ENCODE assay signal across 1 cellular context in genomic region chr5:172887735-172888134, GRCh38.
TF ChIP-seq lines count a peak whose summit lies in the region.

No MANE protein-coding gene starts in this region.

TF ChIP-seq in GM23338, 12 proteins besides CTCF, POLR2A, EP300 and RAD21:
- TF ChIP-seq, protein P1, sequence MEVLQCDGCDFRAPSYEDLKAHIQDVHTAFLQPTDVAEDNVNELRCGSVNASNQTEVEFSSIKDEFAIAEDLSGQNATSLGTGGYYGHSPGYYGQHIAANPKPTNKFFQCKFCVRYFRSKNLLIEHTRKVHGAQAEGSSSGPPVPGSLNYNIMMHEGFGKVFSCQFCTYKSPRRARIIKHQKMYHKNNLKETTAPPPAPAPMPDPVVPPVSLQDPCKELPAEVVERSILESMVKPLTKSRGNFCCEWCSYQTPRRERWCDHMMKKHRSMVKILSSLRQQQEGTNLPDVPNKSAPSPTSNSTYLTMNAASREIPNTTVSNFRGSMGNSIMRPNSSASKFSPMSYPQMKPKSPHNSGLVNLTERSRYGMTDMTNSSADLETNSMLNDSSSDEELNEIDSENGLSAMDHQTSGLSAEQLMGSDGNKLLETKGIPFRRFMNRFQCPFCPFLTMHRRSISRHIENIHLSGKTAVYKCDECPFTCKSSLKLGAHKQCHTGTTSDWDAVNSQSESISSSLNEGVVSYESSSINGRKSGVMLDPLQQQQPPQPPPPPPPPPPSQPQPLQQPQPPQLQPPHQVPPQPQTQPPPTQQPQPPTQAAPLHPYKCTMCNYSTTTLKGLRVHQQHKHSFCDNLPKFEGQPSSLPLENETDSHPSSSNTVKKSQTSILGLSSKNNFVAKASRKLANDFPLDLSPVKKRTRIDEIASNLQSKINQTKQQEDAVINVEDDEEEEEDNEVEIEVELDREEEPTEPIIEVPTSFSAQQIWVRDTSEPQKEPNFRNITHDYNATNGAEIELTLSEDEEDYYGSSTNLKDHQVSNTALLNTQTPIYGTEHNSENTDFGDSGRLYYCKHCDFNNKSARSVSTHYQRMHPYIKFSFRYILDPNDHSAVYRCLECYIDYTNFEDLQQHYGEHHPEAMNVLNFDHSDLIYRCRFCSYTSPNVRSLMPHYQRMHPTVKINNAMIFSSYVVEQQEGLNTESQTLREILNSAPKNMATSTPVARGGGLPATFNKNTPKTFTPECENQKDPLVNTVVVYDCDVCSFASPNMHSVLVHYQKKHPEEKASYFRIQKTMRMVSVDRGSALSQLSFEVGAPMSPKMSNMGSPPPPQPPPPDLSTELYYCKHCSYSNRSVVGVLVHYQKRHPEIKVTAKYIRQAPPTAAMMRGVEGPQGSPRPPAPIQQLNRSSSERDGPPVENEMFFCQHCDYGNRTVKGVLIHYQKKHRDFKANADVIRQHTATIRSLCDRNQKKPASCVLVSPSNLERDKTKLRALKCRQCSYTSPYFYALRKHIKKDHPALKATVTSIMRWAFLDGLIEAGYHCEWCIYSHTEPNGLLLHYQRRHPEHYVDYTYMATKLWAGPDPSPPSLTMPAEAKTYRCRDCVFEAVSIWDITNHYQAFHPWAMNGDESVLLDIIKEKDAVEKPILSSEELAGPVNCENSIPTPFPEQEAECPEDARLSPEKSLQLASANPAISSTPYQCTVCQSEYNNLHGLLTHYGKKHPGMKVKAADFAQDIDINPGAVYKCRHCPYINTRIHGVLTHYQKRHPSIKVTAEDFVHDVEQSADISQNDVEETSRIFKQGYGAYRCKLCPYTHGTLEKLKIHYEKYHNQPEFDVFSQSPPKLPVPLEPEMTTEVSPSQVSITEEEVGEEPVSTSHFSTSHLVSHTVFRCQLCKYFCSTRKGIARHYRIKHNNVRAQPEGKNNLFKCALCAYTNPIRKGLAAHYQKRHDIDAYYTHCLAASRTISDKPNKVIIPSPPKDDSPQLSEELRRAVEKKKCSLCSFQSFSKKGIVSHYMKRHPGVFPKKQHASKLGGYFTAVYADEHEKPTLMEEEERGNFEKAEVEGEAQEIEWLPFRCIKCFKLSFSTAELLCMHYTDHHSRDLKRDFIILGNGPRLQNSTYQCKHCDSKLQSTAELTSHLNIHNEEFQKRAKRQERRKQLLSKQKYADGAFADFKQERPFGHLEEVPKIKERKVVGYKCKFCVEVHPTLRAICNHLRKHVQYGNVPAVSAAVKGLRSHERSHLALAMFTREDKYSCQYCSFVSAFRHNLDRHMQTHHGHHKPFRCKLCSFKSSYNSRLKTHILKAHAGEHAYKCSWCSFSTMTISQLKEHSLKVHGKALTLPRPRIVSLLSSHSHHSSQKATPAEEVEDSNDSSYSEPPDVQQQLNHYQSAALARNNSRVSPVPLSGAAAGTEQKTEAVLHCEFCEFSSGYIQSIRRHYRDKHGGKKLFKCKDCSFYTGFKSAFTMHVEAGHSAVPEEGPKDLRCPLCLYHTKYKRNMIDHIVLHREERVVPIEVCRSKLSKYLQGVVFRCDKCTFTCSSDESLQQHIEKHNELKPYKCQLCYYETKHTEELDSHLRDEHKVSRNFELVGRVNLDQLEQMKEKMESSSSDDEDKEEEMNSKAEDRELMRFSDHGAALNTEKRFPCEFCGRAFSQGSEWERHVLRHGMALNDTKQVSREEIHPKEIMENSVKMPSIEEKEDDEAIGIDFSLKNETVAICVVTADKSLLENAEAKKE (CRISPR knock-in tag; IDR thresholded peaks at IDR 0.05) = no peak
- TF ChIP-seq REST (IDR thresholded peaks at IDR 0.05; ENCODE audit: unreplicated experiment) (no peak), STAT1 (IDR thresholded peaks at IDR 0.05; ENCODE audit: unreplicated experiment) (no peak), NANOG (IDR thresholded peaks at IDR 0.05; ENCODE audit: borderline replicate concordance) (no peak), EZH2phosphoT487 (IDR thresholded peaks at IDR 0.05; ENCODE audit: unreplicated experiment) (no peak), POLR2AphosphoS5 (IDR thresholded peaks at IDR 0.05; ENCODE audit: low read depth) (no peak), EZH2 (IDR thresholded peaks at IDR 0.05; ENCODE audit: low read depth, unreplicated experiment) (no peak), ZNF114 (CRISPR knock-in tag; IDR thresholded peaks at IDR 0.05) (no peak), CREB1 (CRISPR knock-in tag; IDR thresholded peaks at IDR 0.05; ENCODE audit: low read depth) (no peak), JUNB (IDR thresholded peaks at IDR 0.05; ENCODE audit: unreplicated experiment) (no peak), ZNF331 (CRISPR knock-in tag; IDR thresholded peaks at IDR 0.05; ENCODE audit: low read depth) (no peak)
- TF ChIP-seq, protein P2, sequence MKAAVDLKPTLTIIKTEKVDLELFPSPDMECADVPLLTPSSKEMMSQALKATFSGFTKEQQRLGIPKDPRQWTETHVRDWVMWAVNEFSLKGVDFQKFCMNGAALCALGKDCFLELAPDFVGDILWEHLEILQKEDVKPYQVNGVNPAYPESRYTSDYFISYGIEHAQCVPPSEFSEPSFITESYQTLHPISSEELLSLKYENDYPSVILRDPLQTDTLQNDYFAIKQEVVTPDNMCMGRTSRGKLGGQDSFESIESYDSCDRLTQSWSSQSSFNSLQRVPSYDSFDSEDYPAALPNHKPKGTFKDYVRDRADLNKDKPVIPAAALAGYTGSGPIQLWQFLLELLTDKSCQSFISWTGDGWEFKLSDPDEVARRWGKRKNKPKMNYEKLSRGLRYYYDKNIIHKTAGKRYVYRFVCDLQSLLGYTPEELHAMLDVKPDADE (IDR thresholded peaks at IDR 0.05) = no peak
